14 cellular contexts compared by ENCODE assay signal in genomic region chr12:79250955-79251354, GRCh38.
"Had no signal": no experiment of that assay in that cellular context is flagged by ENCODE, and none has a peak within 500 bp of the region (broad histone marks: within the 10 kb centered on the region; RNA-seq: fewer than 3 reads in every experiment).

No MANE protein-coding gene starts in this region.

- H3K36me3 ChIP-seq: adrenal gland, cardiac muscle cell, gastroesophageal sphincter, heart left ventricle, left ventricle myocardium inferior, spleen had no signal

- H3K27ac ChIP-seq: adrenal gland, cardiac muscle cell, gastroesophageal sphincter, heart left ventricle, left ventricle myocardium inferior, spleen had no signal

- ATAC-seq: gastroesophageal sphincter; heart left ventricle; stimulated activated memory B cell treated with anti-CD40 and anti-IgM and Interleukin-4, amounts not matched to agents 10 μg/mL and 1 μg/mL and 100 μg/mL, for 72 hours had no signal

- H3K9me3 ChIP-seq: adrenal gland, gastroesophageal sphincter had no signal

- H3K4me1 ChIP-seq: adrenal gland, gastroesophageal sphincter, heart left ventricle, left ventricle myocardium inferior, spleen had no signal

- H3K4me3 ChIP-seq: adrenal gland, cardiac muscle cell, gastroesophageal sphincter, heart left ventricle, left ventricle myocardium inferior, spleen had no signal

- H3K27me3 ChIP-seq: adrenal gland, cardiac muscle cell, gastroesophageal sphincter, heart left ventricle, spleen had no signal

- DNase-seq: activated CD4-positive, alpha-beta T cell treated with anti-CD3 and anti-CD28 coated beads, Interleukin-2, amount 50 U/mL, for 48 hours; activated gamma-delta T cell; adrenal gland; effector memory CD4-positive, alpha-beta T cell; heart left ventricle; left ventricle myocardium inferior; occipital lobe; posterior cingulate gyrus; retina; spleen; stimulated activated CD4-positive, alpha-beta T cell treated with anti-CD3 and anti-CD28 coated beads, Interleukin-4, amount 100 ng/mL, for 4 hours had no signal
